13 cellular contexts compared by ENCODE assay signal in the genomic region with DNA sequence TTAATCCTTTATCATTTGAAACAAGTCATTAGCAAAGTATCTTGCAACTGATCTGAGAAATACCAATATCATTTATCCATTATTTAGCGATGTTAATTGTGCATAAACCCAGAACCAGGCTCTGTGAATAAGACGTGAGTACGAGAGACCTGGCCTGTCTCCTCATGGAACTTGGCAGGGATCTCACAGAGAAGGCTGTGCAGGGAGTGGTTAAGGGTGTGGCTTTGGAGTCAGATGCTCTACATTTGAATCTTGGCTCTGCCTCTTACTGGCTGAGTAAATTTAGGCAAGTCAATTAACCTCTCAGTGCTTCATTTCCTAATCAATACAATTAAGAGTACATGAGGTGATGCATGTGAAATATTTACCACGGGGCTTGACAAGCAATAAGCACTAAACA.
"Had no signal": no experiment of that assay in that cellular context is flagged by ENCODE, and none has a peak within 500 bp of the region (broad histone marks: within the 10 kb centered on the region; RNA-seq: fewer than 3 reads in every experiment).

No MANE protein-coding gene starts in this region.

- H3K4me1 ChIP-seq: lower lobe of right lung, tibial artery had no signal

- H3K4me1 Mint-ChIP-seq: WTC11 had no signal

- H3K9me3 ChIP-seq: lower lobe of right lung, tibial artery had no signal

- H3K27me3 Mint-ChIP-seq: activated CD4-positive, alpha-beta T cell treated with anti-CD3 and anti-CD28 coated beads, Interleukin-2, amount 10 ng/mL, durations not matched to agents 24 days and 14 days; activated naive CD8-positive, alpha-beta T cell; naive thymus-derived CD4-positive, alpha-beta T cell had no signal

- H3K9me3 Mint-ChIP-seq: stimulated activated effector memory CD8-positive, alpha-beta T cell treated with anti-CD3 and anti-CD28 coated beads, Interleukin-12 subunit alpha, Interleukin-12 subunit beta, amount 100 ng/mL, for 72 hours had no signal

- H3K4me3 Mint-ChIP-seq: activated CD4-positive, alpha-beta T cell treated with anti-CD3 and anti-CD28 coated beads, Interleukin-2, amount 10 ng/mL, durations not matched to agents 24 days and 14 days; activated naive CD8-positive, alpha-beta T cell; naive thymus-derived CD4-positive, alpha-beta T cell; stimulated activated effector memory CD8-positive, alpha-beta T cell treated with anti-CD3 and anti-CD28 coated beads, Interleukin-12 subunit alpha, Interleukin-12 subunit beta, amount 100 ng/mL, for 72 hours; T-helper 1 cell treated with Interleukin-12 subunit alpha and Interleukin-12 subunit beta and Interleukin-4 antibody, amounts not matched to agents 30 μg/mL and 1 μg/mL, for 36 hours; WTC11 had no signal

- H3K36me3 ChIP-seq: lower lobe of right lung, tibial artery had no signal

- ATAC-seq: lower lobe of right lung; naive thymus-derived CD4-positive, alpha-beta T cell; WTC11 had no signal

- H3K4me3 ChIP-seq: hepatocyte, lower lobe of right lung, smooth muscle cell, tibial artery had no signal

- DNase-seq: activated CD4-positive, alpha-beta T cell treated with anti-CD3 and anti-CD28 coated beads, Interleukin-2, amount 10 ng/mL, durations not matched to agents 24 days and 14 days; activated T-cell treated with anti-CD3 and anti-CD28 coated beads for 4 hours; amygdala; lower lobe of right lung; midbrain; naive thymus-derived CD4-positive, alpha-beta T cell; tibial artery had no signal

- H3K27ac Mint-ChIP-seq: activated CD4-positive, alpha-beta T cell treated with anti-CD3 and anti-CD28 coated beads, Interleukin-2, amount 10 ng/mL, durations not matched to agents 24 days and 14 days; stimulated activated effector memory CD8-positive, alpha-beta T cell treated with anti-CD3 and anti-CD28 coated beads, Interleukin-12 subunit alpha, Interleukin-12 subunit beta, amount 100 ng/mL, for 72 hours; T-helper 1 cell treated with Interleukin-12 subunit alpha and Interleukin-12 subunit beta and Interleukin-4 antibody, amounts not matched to agents 30 μg/mL and 1 μg/mL, for 36 hours; WTC11 had no signal

- H3K36me3 Mint-ChIP-seq: stimulated activated effector memory CD8-positive, alpha-beta T cell treated with anti-CD3 and anti-CD28 coated beads, Interleukin-12 subunit alpha, Interleukin-12 subunit beta, amount 100 ng/mL, for 72 hours; WTC11 had no signal
